ENCODE assay signal across 8 cellular contexts in the genomic region with DNA sequence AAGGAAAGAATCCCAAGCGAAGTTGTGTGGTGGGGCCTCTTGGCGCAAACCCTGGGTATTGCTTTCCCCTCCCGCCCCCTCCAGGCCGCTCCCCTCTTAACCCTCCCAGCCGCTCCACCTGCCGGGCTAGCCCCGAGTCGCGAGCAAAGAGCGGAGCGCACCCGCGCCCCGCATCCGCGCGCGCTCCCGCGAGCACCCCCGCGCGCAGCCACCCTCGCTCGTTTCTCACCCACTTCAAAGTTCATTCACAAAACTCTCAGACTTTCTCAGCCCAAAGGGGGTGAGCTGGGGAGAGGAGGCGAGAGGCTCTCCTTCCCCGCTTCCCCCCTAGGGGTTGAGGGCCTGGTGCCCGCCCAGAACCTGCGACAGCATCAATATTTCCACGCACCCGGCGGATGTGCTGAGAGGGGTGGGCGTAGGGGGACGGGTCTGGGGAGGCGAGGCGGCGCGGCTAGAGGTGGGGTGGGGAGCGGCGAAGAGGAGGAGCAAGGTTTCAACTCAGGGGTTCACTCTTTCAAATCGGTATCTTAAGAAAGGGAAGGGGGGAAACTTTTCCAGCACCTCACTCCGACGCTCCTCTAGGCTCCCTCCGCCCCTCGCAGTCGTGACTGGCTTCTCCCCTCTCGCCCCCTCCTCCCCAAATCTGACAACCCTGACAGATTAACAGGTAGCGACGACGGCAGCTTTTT. TPM values are rescaled to one million over a fixed set of nuclear protein-coding genes. Genes with fewer than 3 reads are reported as not detected.
DNase-seq lines count a peak whose midpoint lies in the region; ATAC-seq and TF ChIP-seq lines count a peak whose summit lies in the region.

No MANE protein-coding gene starts in this region.

- dilution Hi-C loops in mammary epithelial cell (cut with HindIII; ENCODE audit: low sequenced_read_pairs): loop anchor here (5.0 kb wide), 1 partner anchor 95 kb away; no protein-coding TSS in a partner anchor

- H3K4me2 ChIP-seq in mammary epithelial cell (ENCODE audit: insufficient read depth, low read depth, low read length): peak overlapping the region; percentile 98

- H3K9me3 ChIP-seq in ES-I3 (ENCODE audit: control insufficient read depth, insufficient read depth, low read length): no peaks in the 10 kb centered on the region
- H3K9me3 ChIP-seq in mammary epithelial cell (replicated peaks; ENCODE audit: insufficient read depth, low read length): no peaks in the 10 kb centered on the region

- ATAC-seq in activated B cell treated with CpG ODN at 0.5 μM for 24 hours (ENCODE audit: low read depth) (peak; percentile 41), GM19351 (IDR thresholded peaks at IDR 0.05; ENCODE audit: unreplicated experiment) (no peak)

- H3K27ac ChIP-seq in mammary epithelial cell (ENCODE audit: insufficient read depth, low read depth, low read length): no peak overlapping the region

- POLR2A ChIA-PET in activated B cell treated with CpG ODN at 0.5 μM for 24 hours (lab: Charles Lee): interaction anchor here (0.6 to 3.0 kb wide), 9 partner anchors 21 to 487 kb away, joined by 3 to 15 read pairs (median 3); partner anchors contain the start of gene MGST2

- CTCF ChIA-PET in activated B cell treated with CpG ODN at 0.5 μM for 24 hours (lab: Charles Lee): interaction anchor here (1.4 kb wide), 1 partner anchor 100 kb away, joined by 5 read pairs; no protein-coding TSS in a partner anchor
- CTCF ChIA-PET in mammary epithelial cell (lab: Charles Lee; ENCODE audit: low non-redundant PET): no interaction called here

- no peaks in the 10 kb centered on the region for H3K79me2 ChIP-seq in mammary epithelial cell (ENCODE audit: insufficient read depth, low read length)

- peaks cover 7% of the 10 kb centered on the region for H3K36me3 Mint-ChIP-seq in activated B cell treated with CpG ODN at 0.5 μM for 24 hours (ENCODE audit: low read depth)

- H3K4me3 ChIP-seq in mammary epithelial cell (replicated peaks in 1 of 3; ENCODE audit: insufficient read depth in 1 of 3, low read depth in 2 of 3, low read length in 3 of 3) (peak overlapping the region; percentile 63 to 97 (median 65)), kidney epithelial cell (ENCODE audit: low read depth, low read length) (peak overlapping the region; percentile 88)

- no TSS peak for BruUV-seq in mammary epithelial cell (replicated peaks; lab: Mats Ljungman, UMichigan)

- H3K36me3 ChIP-seq in ES-I3 (ENCODE audit: insufficient read depth, low read length): no peaks in the 10 kb centered on the region
- no peaks in the 10 kb centered on the region for H3K36me3 ChIP-seq in mammary epithelial cell (ENCODE audit: insufficient read depth, low read length)
- H3K36me3 ChIP-seq in kidney epithelial cell (ENCODE audit: control insufficient read depth, insufficient read depth, low read length): no peaks in the 10 kb centered on the region

- peaks cover 8% of the 10 kb centered on the region for H3K4me1 ChIP-seq in ES-I3 (ENCODE audit: insufficient read depth, low read length)
- H3K4me1 ChIP-seq in mammary epithelial cell (ENCODE audit: insufficient read depth, low read length): peaks cover 17% of the 10 kb centered on the region

- H3K27me3 ChIP-seq in mammary epithelial cell (ENCODE audit: insufficient read depth, low read length) (no peaks in the 10 kb centered on the region), kidney epithelial cell (ENCODE audit: control insufficient read depth, insufficient read depth, low read length) (no peaks in the 10 kb centered on the region)

- H3K27ac Mint-ChIP-seq in activated B cell treated with CpG ODN at 0.5 μM for 24 hours: peak overlapping the region; percentile 87

- DNase-seq in NCI-H2029 (lab: John Stamatoyannopoulos, UW) (peak; percentile 62), activated B cell treated with CpG ODN at 0.5 μM for 24 hours (peak; percentile 63), mammary epithelial cell (no peak), kidney epithelial cell (ENCODE audit: low read depth) (no peak), middle frontal gyrus (ENCODE audit: extremely low spot score, low spot score) (no peak)
- DNase-seq in stimulated activated CD4-positive, alpha-beta T cell treated with anti-CD3 and anti-CD28 coated beads, Interleukin-15, amount 100 ng/mL, for 24 hours: peak; percentile 77

- peaks cover 50% of the 10 kb centered on the region for H3K4me1 Mint-ChIP-seq in activated B cell treated with CpG ODN at 0.5 μM for 24 hours

- no peaks in the 10 kb centered on the region for H4K20me1 ChIP-seq in mammary epithelial cell (ENCODE audit: insufficient read depth, low read length)

- intact Hi-C loops in activated B cell treated with CpG ODN at 0.5 μM for 24 hours (cut with micrococcal nuclease): loop anchor here (1.0 to 10.0 kb wide), 8 partner anchors 101 to 1070 kb away; partner anchors contain the start of genes ELF2, ELMOD2, MGST2 and SETD7
- intact Hi-C loops in mammary epithelial cell (cut with micrococcal nuclease): loop anchor here (2.0 to 10.0 kb wide), 6 partner anchors 35 to 495 kb away; no protein-coding TSS in a partner anchor

- H3K9me3 Mint-ChIP-seq in activated B cell treated with CpG ODN at 0.5 μM for 24 hours: no peaks in the 10 kb centered on the region

- peaks cover 40% of the 10 kb centered on the region for H3K27me3 Mint-ChIP-seq in activated B cell treated with CpG ODN at 0.5 μM for 24 hours

- peak overlapping the region; percentile 88 for H3K4me3 Mint-ChIP-seq in activated B cell treated with CpG ODN at 0.5 μM for 24 hours

- in situ Hi-C loops in mammary epithelial cell (cut with MboI; ENCODE audit: low sequenced_read_pairs in 2 of 2): loop anchor here (5.0 to 10.0 kb wide), 3 partner anchors 83 to 100 kb away; no protein-coding TSS in a partner anchor

- no peak for TF ChIP-seq CTCF in activated B cell treated with CpG ODN at 0.5 μM for 24 hours (IDR thresholded peaks at IDR 0.05)
- peak in 1 of 2 donors; percentile 30 for TF ChIP-seq CTCF in mammary epithelial cell (conservative IDR thresholded peaks at IDR 0.05 in 1 of 2, IDR thresholded peaks at IDR 0.05 in 1 of 2; ENCODE audit: extremely low read depth in 1 of 2, insufficient read depth in 1 of 2, low read depth in 1 of 2, low read length in 2 of 2)
- TF ChIP-seq CTCF in kidney epithelial cell (IDR thresholded peaks at IDR 0.05; ENCODE audit: insufficient read depth, low read length, poor library complexity, severe bottlenecking): peak; percentile 32

- H3K9ac ChIP-seq in ES-I3 (ENCODE audit: low read depth, low read length): peak overlapping the region; percentile 94
- no peak overlapping the region for H3K9ac ChIP-seq in mammary epithelial cell (ENCODE audit: insufficient read depth, low read length)

- peak overlapping the region; percentile 100 for H2AFZ ChIP-seq in mammary epithelial cell (ENCODE audit: low read depth, low read length)

- 3% methylated on average over 24 of the region's 50 CpGs for WGBS in mammary epithelial cell (ENCODE audit: low coverage, missing lambda C conversion rate)

RNA-seq across cellular contexts. Expression of gene MAML3, which starts 1.8 kb away (rescaled TPM):
- total RNA-seq in activated B cell treated with CpG ODN at 0.5 μM for 24 hours: 1.9 and 2.6 TPM in 2 replicates
- total RNA-seq in mammary epithelial cell: 1 to 10 TPM in 1 of 2 donors, under 1 TPM in 1; 0.45 to 2.8 TPM
- 0.57 TPM for polyA plus RNA-seq in mammary epithelial cell
- polyA minus RNA-seq in mammary epithelial cell: 1.4 TPM
- 2.7 and 3.5 TPM in 2 replicates for total RNA-seq in kidney epithelial cell

Comparison
In these comparisons a context has a peak if more than half of its experiments do, and no peak if none do; other contexts are left out.
1. DNase-seq: peak in NCI-H2029 (single experiment), activated B cell treated with CpG ODN at 0.5 μM for 24 hours (single experiment) and stimulated activated CD4-positive, alpha-beta T cell treated with anti-CD3 and anti-CD28 coated beads, Interleukin-15, amount 100 ng/mL, for 24 hours (single experiment); none in mammary epithelial cell (single experiment), kidney epithelial cell (single experiment) and middle frontal gyrus (single experiment).